In genomic region chr1:4267381-4268261, GRCh38 we compare ENCODE assay signal across 13 cellular contexts.
DNase-seq lines count a peak whose midpoint lies in the region; ATAC-seq and TF ChIP-seq lines count a peak whose summit lies in the region.
"Had no signal": no experiment of that assay in that cellular context is flagged by ENCODE, and none has a peak within 500 bp of the region (broad histone marks: within the 10 kb centered on the region; RNA-seq: fewer than 3 reads in every experiment).

No MANE protein-coding gene starts in this region.

- no peaks in the 10 kb centered on the region for H3K36me3 Mint-ChIP-seq in activated CD8-positive, alpha-beta memory T cell treated with anti-CD3 and anti-CD28 coated beads, Interleukin-2, amount 10 ng/mL, durations not matched to agents 7 days and 5 days
- no peaks in the 10 kb centered on the region for H3K36me3 Mint-ChIP-seq in CD14-positive monocyte

- H3K9me2 ChIP-seq in OCI-LY7 (ENCODE audit: insufficient read depth, low read length) (no peaks in the 10 kb centered on the region), SK-N-SH (no peaks in the 10 kb centered on the region)

- H3K9me3 Mint-ChIP-seq in activated CD8-positive, alpha-beta memory T cell treated with anti-CD3 and anti-CD28 coated beads, Interleukin-2, amount 10 ng/mL, durations not matched to agents 7 days and 5 days (ENCODE audit: low read depth) = no peaks in the 10 kb centered on the region
- H3K9me3 Mint-ChIP-seq in CD14-positive monocyte = peaks cover 0 to 5% (median 2%) of the 10 kb centered on the region in 7 donors

- H3K4me3 ChIP-seq in OCI-LY7 (ENCODE audit: low read depth, low read length, poor library complexity, severe bottlenecking) (no peak overlapping the region), SK-N-SH (ENCODE audit: low read depth in 2 of 2, low read length in 1 of 2) (no peak overlapping the region)
- H3K4me3 ChIP-seq: esophagus squamous epithelium, psoas muscle had no signal

- intact Hi-C loops in OCI-LY7 (cut with micrococcal nuclease; ENCODE audit: unreplicated experiment) = no loop called here
- intact Hi-C loops in CD14-positive monocyte (cut with micrococcal nuclease) = no loop called here

- H3K27me3 ChIP-seq in SK-N-SH (ENCODE audit: insufficient read depth) = no peaks in the 10 kb centered on the region

- H3K4me2 ChIP-seq in OCI-LY7 (ENCODE audit: low read length) = peak overlapping the region; percentile 56
- no peak overlapping the region for H3K4me2 ChIP-seq in SK-N-SH

- H3K79me2 ChIP-seq in OCI-LY7 (ENCODE audit: insufficient read depth, low read depth, low read length) = no peaks in the 10 kb centered on the region
- no peaks in the 10 kb centered on the region for H3K79me2 ChIP-seq in SK-N-SH (ENCODE audit: insufficient read depth)

- no peak for TF ChIP-seq EP300 in SK-N-SH (IDR thresholded peaks at IDR 0.05; ENCODE audit: borderline replicate concordance in 1 of 2, low read depth in 1 of 2, low read length in 1 of 2)

- POLR2A ChIA-PET in OCI-LY7 (lab: Charles Lee) = interaction anchor here (1.0 kb wide), 1 partner anchor 20 kb away, joined by 3 read pairs; no protein-coding TSS in a partner anchor
- POLR2A ChIA-PET in SK-N-SH (lab: Yijun Ruan, JAX) = no interaction called here

- H3K36me3 ChIP-seq in OCI-LY7 (ENCODE audit: insufficient read depth, low read length) = no peaks in the 10 kb centered on the region
- no peaks in the 10 kb centered on the region for H3K36me3 ChIP-seq in SK-N-SH (replicated peaks in 1 of 2; ENCODE audit: control insufficient read depth in 1 of 2, insufficient read depth in 2 of 2, low read length in 1 of 2)
- H3K36me3 ChIP-seq: esophagus squamous epithelium had no signal

- H4K20me1 ChIP-seq in OCI-LY7 (ENCODE audit: insufficient read depth, low read length) (no peaks in the 10 kb centered on the region), SK-N-SH (ENCODE audit: insufficient read depth) (no peaks in the 10 kb centered on the region)

- H3K27me3 Mint-ChIP-seq in activated CD8-positive, alpha-beta memory T cell treated with anti-CD3 and anti-CD28 coated beads, Interleukin-2, amount 10 ng/mL, durations not matched to agents 7 days and 5 days = no peaks in the 10 kb centered on the region
- H3K27me3 Mint-ChIP-seq in CD14-positive monocyte (ENCODE audit: low read depth in 3 of 3) = peaks cover 1 to 7% (median 3%) of the 10 kb centered on the region in 3 donors

- H3K27ac ChIP-seq in OCI-LY7 (ENCODE audit: low read depth, low read length, poor library complexity, severe bottlenecking) = no peak overlapping the region
- no peak overlapping the region for H3K27ac ChIP-seq in SK-N-SH (ENCODE audit: low read depth in 2 of 2, low read length in 1 of 2)
- H3K27ac ChIP-seq: esophagus squamous epithelium, psoas muscle had no signal

- H3K4me1 ChIP-seq in OCI-LY7 (ENCODE audit: insufficient read depth, low read length, poor library complexity, severe bottlenecking) = peaks cover 30% of the 10 kb centered on the region
- H3K4me1 ChIP-seq in SK-N-SH (ENCODE audit: control insufficient read depth in 1 of 2, insufficient read depth in 2 of 2, low read depth in 1 of 2, low read length in 1 of 2) = no peaks in the 10 kb centered on the region
- H3K4me1 ChIP-seq: esophagus squamous epithelium, psoas muscle had no signal

- no TSS peak for BruUV-seq in OCI-LY7 (replicated peaks; lab: Mats Ljungman, UMichigan)

- no peak overlapping the region for H3K9ac ChIP-seq in SK-N-SH

- H3K27ac Mint-ChIP-seq in activated CD8-positive, alpha-beta memory T cell treated with anti-CD3 and anti-CD28 coated beads, Interleukin-2, amount 10 ng/mL, durations not matched to agents 7 days and 5 days = no peak overlapping the region
- no peak overlapping the region for H3K27ac Mint-ChIP-seq in CD14-positive monocyte
- H3K27ac Mint-ChIP-seq: activated CD8-positive, alpha-beta T cell treated with anti-CD3 and anti-CD28 coated beads, Interleukin-2, amount 10 ng/mL, durations not matched to agents 7 days and 5 days had no signal

- peaks cover 3% of the 10 kb centered on the region for H3K4me1 Mint-ChIP-seq in activated CD8-positive, alpha-beta memory T cell treated with anti-CD3 and anti-CD28 coated beads, Interleukin-2, amount 10 ng/mL, durations not matched to agents 7 days and 5 days
- H3K4me1 Mint-ChIP-seq in CD14-positive monocyte = no peaks in the 10 kb centered on the region

- TF ChIP-seq CTCF in OCI-LY7 (conservative IDR thresholded peaks at IDR 0.05; ENCODE audit: low read length) (no peak), SK-N-SH (IDR thresholded peaks at IDR 0.05) (no peak), CD14-positive monocyte (IDR thresholded peaks at IDR 0.05) (no peak)

- H3K4me3 Mint-ChIP-seq in activated CD8-positive, alpha-beta memory T cell treated with anti-CD3 and anti-CD28 coated beads, Interleukin-2, amount 10 ng/mL, durations not matched to agents 7 days and 5 days = no peak overlapping the region
- no peak overlapping the region for H3K4me3 Mint-ChIP-seq in CD14-positive monocyte
- H3K4me3 Mint-ChIP-seq: activated CD8-positive, alpha-beta T cell treated with anti-CD3 and anti-CD28 coated beads, Interleukin-2, amount 10 ng/mL, durations not matched to agents 7 days and 5 days had no signal

- no peaks in the 10 kb centered on the region for H3F3A ChIP-seq in SK-N-SH (replicated peaks; ENCODE audit: insufficient read depth)

- WGBS in SK-N-SH (ENCODE audit: low lambda C conversion rate) = 21% methylated on average over 7 of the region's 12 CpGs

- in situ Hi-C loops in Caki2 (cut with HindIII; ENCODE audit: low pct_unique_long_range_greater_than_20kb, low sequenced_read_pairs) = no loop called here

- CTCF ChIA-PET in OCI-LY7 (lab: Charles Lee; ENCODE audit: unreplicated experiment) = interaction anchor here (0.5 kb wide), 1 partner anchor 1077 kb away, joined by 3 read pairs; no protein-coding TSS in a partner anchor
- CTCF ChIA-PET in SK-N-SH (lab: Yijun Ruan, JAX) = no interaction called here
- CTCF ChIA-PET in activated CD8-positive, alpha-beta memory T cell treated with anti-CD3 and anti-CD28 coated beads, Interleukin-2, amount 10 ng/mL, durations not matched to agents 7 days and 5 days (lab: Charles Lee) = no interaction called here

- H2AFZ ChIP-seq in OCI-LY7 (ENCODE audit: low read length) = no peak overlapping the region
- H2AFZ ChIP-seq in SK-N-SH (ENCODE audit: low read depth) = no peak overlapping the region

- peak; percentile 63 for DNase-seq in Caki2 (ENCODE audit: low read depth)
- peak; percentile 83 for DNase-seq in OCI-LY7 (ENCODE audit: low spot score)
- no peak for DNase-seq in SK-N-SH
- DNase-seq in activated CD8-positive, alpha-beta memory T cell treated with anti-CD3 and anti-CD28 coated beads, Interleukin-2, amount 10 ng/mL, durations not matched to agents 7 days and 5 days = no peak
- DNase-seq in SKM-1 (lab: John Stamatoyannopoulos, UW; ENCODE audit: unreplicated experiment) = no peak
- DNase-seq in CD14-positive monocyte (ENCODE audit: low spot score) = no peak
- DNase-seq: activated CD8-positive, alpha-beta T cell treated with anti-CD3 and anti-CD28 coated beads, Interleukin-2, amount 10 ng/mL, durations not matched to agents 7 days and 5 days; esophagus squamous epithelium; left ventricle myocardium superior; NCI-H187 treated with DMSO at 0.1 percent for 48 hours; psoas muscle had no signal

- ATAC-seq in GM19395 (IDR thresholded peaks at IDR 0.05; ENCODE audit: unreplicated experiment) = peak; percentile 94
- ATAC-seq in HG02970 (IDR thresholded peaks at IDR 0.05; ENCODE audit: low FRiP score, unreplicated experiment) = peak; percentile 94
- ATAC-seq in activated CD8-positive, alpha-beta memory T cell treated with anti-CD3 and anti-CD28 coated beads, Interleukin-2, amount 10 ng/mL, durations not matched to agents 7 days and 5 days = no peak
- ATAC-seq: activated CD8-positive, alpha-beta T cell treated with anti-CD3 and anti-CD28 coated beads, Interleukin-2, amount 10 ng/mL, durations not matched to agents 7 days and 5 days; left ventricle myocardium superior; psoas muscle had no signal

- H3K9me3 ChIP-seq in OCI-LY7 (ENCODE audit: low read length) (no peaks in the 10 kb centered on the region), SK-N-SH (no peaks in the 10 kb centered on the region)
- H3K9me3 ChIP-seq: esophagus squamous epithelium, psoas muscle had no signal

- TF ChIP-seq RAD21 in SK-N-SH (IDR thresholded peaks at IDR 0.05; ENCODE audit: low read length) = no peak

TF ChIP-seq in SK-N-SH, 30 proteins besides CTCF, POLR2A, EP300 and RAD21:
- TF ChIP-seq YY1 (IDR thresholded peaks at IDR 0.05; ENCODE audit: low read depth) = no peak
- no peak for TF ChIP-seq POLR2AphosphoS5 (IDR thresholded peaks at IDR 0.05; ENCODE audit: low read depth, low read length)
- TF ChIP-seq PBX3 (IDR thresholded peaks at IDR 0.05) = no peak
- no peak for TF ChIP-seq TAF1 (IDR thresholded peaks at IDR 0.05; ENCODE audit: borderline replicate concordance, low read depth, low read length)
- no peak for TF ChIP-seq FOXM1 (IDR thresholded peaks at IDR 0.05; ENCODE audit: low read depth)

Comparison
In these comparisons a context has a peak if more than half of its experiments do, and no peak if none do; other contexts are left out.
1. DNase-seq: peak in Caki2 (single experiment) and OCI-LY7 (single experiment); none in SK-N-SH (single experiment), activated CD8-positive, alpha-beta memory T cell treated with anti-CD3 and anti-CD28 coated beads, Interleukin-2, amount 10 ng/mL, durations not matched to agents 7 days and 5 days (single experiment), SKM-1 (single experiment) and CD14-positive monocyte (single experiment).